Comparison of ENCODE assay signal across 1 cellular context in the genomic region with DNA sequence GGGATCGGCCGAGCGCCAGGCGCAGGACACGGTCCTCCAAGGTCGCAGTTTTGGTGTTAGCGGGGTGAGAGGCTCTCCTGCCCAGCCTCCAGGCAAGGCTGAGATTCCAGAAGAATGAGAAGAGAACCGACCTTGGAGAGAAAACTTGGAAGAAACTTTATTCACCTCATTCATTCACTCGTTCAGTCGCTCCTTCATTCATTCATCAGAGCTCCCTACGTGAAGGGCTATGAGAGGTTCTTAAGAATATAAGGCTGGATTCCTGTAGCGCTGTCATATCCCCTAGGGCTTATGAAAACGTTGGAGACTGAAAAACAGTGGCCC.
TF ChIP-seq lines count a peak whose summit lies in the region.

No MANE protein-coding gene starts in this region.

TF ChIP-seq in K562, 482 proteins besides CTCF, POLR2A, EP300 and RAD21 (continued from another document):
- TF ChIP-seq, protein P1, sequence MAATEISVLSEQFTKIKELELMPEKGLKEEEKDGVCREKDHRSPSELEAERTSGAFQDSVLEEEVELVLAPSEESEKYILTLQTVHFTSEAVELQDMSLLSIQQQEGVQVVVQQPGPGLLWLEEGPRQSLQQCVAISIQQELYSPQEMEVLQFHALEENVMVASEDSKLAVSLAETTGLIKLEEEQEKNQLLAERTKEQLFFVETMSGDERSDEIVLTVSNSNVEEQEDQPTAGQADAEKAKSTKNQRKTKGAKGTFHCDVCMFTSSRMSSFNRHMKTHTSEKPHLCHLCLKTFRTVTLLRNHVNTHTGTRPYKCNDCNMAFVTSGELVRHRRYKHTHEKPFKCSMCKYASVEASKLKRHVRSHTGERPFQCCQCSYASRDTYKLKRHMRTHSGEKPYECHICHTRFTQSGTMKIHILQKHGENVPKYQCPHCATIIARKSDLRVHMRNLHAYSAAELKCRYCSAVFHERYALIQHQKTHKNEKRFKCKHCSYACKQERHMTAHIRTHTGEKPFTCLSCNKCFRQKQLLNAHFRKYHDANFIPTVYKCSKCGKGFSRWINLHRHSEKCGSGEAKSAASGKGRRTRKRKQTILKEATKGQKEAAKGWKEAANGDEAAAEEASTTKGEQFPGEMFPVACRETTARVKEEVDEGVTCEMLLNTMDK (IDR thresholded peaks at IDR 0.05; ENCODE audit: borderline replicate concordance, insufficient read depth, low read depth, low read length, poor library complexity, severe bottlenecking), result no peak
- TF ChIP-seq HLTF (IDR thresholded peaks at IDR 0.05) (no peak), NRF1 (conservative IDR thresholded peaks at IDR 0.05 in 1 of 2, IDR thresholded peaks at IDR 0.05 in 1 of 2) (no peak), RBBP5 (IDR thresholded peaks at IDR 0.05; ENCODE audit: borderline replicate concordance, insufficient read depth, low read length, poor library complexity, severe bottlenecking) (no peak), E2F3 (CRISPR knock-in tag; IDR thresholded peaks at IDR 0.05) (no peak), ZNF24 (IDR thresholded peaks at IDR 0.05) (peak; percentile 99), RNF2 (IDR thresholded peaks at IDR 0.05) (0 out of 2 replicates have a peak, but pooled peaks have one; percentile 7), KAT8 (IDR thresholded peaks at IDR 0.05; ENCODE audit: low read depth) (no peak), ZNF77 (CRISPR knock-in tag; IDR thresholded peaks at IDR 0.05) (no peak), NFIC (IDR thresholded peaks at IDR 0.05) (no peak), ZNF212 (CRISPR knock-in tag; IDR thresholded peaks at IDR 0.05) (no peak), ETV1 (tag; conservative IDR thresholded peaks at IDR 0.05; ENCODE audit: low read depth) (no peak), PCBP2 (IDR thresholded peaks at IDR 0.05; ENCODE audit: low read depth, low read length, poor library complexity, severe bottlenecking) (no peak), PCBP1 (IDR thresholded peaks at IDR 0.05; ENCODE audit: low read depth, low read length, poor library complexity, severe bottlenecking) (peak; percentile 8), PHF8 (IDR thresholded peaks at IDR 0.05; ENCODE audit: borderline replicate concordance, low read length) (peak; percentile 28; the same call in 1 of the 2 replicates), RBM39 (optimal IDR thresholded peaks at IDR 0.05; ENCODE audit: low read depth, low read length) (no peak), L3MBTL2 (IDR thresholded peaks at IDR 0.05) (0 out of 2 replicates have a peak, but pooled peaks have one; percentile 5), HNRNPL (IDR thresholded peaks at IDR 0.05; ENCODE audit: low read depth, low read length) (no peak)
- TF ChIP-seq, protein P2, sequence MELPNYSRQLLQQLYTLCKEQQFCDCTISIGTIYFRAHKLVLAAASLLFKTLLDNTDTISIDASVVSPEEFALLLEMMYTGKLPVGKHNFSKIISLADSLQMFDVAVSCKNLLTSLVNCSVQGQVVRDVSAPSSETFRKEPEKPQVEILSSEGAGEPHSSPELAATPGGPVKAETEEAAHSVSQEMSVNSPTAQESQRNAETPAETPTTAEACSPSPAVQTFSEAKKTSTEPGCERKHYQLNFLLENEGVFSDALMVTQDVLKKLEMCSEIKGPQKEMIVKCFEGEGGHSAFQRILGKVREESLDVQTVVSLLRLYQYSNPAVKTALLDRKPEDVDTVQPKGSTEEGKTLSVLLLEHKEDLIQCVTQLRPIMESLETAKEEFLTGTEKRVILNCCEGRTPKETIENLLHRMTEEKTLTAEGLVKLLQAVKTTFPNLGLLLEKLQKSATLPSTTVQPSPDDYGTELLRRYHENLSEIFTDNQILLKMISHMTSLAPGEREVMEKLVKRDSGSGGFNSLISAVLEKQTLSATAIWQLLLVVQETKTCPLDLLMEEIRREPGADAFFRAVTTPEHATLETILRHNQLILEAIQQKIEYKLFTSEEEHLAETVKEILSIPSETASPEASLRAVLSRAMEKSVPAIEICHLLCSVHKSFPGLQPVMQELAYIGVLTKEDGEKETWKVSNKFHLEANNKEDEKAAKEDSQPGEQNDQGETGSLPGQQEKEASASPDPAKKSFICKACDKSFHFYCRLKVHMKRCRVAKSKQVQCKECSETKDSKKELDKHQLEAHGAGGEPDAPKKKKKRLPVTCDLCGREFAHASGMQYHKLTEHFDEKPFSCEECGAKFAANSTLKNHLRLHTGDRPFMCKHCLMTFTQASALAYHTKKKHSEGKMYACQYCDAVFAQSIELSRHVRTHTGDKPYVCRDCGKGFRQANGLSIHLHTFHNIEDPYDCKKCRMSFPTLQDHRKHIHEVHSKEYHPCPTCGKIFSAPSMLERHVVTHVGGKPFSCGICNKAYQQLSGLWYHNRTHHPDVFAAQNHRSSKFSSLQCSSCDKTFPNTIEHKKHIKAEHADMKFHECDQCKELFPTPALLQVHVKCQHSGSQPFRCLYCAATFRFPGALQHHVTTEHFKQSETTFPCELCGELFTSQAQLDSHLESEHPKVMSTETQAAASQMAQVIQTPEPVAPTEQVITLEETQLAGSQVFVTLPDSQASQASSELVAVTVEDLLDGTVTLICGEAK (IDR thresholded peaks at IDR 0.05), result peak; percentile 50; the same call in 1 of the 2 replicates
- TF ChIP-seq, protein P2 (CRISPR knock-in tag; IDR thresholded peaks at IDR 0.05), result no peak
- TF ChIP-seq, protein P3, sequence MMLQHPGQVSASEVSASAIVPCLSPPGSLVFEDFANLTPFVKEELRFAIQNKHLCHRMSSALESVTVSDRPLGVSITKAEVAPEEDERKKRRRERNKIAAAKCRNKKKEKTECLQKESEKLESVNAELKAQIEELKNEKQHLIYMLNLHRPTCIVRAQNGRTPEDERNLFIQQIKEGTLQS (IDR thresholded peaks at IDR 0.05), result 0 out of 2 replicates have a peak, but pooled peaks have one; percentile 5
- TF ChIP-seq, protein P3 (CRISPR knock-in tag; conservative IDR thresholded peaks at IDR 0.05), result no peak
- TF ChIP-seq, protein P4, sequence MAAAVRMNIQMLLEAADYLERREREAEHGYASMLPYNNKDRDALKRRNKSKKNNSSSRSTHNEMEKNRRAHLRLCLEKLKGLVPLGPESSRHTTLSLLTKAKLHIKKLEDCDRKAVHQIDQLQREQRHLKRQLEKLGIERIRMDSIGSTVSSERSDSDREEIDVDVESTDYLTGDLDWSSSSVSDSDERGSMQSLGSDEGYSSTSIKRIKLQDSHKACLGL (CRISPR knock-in tag; IDR thresholded peaks at IDR 0.05; ENCODE audit: borderline replicate concordance, poor library complexity, severe bottlenecking), result no peak
- TF ChIP-seq, protein P5, sequence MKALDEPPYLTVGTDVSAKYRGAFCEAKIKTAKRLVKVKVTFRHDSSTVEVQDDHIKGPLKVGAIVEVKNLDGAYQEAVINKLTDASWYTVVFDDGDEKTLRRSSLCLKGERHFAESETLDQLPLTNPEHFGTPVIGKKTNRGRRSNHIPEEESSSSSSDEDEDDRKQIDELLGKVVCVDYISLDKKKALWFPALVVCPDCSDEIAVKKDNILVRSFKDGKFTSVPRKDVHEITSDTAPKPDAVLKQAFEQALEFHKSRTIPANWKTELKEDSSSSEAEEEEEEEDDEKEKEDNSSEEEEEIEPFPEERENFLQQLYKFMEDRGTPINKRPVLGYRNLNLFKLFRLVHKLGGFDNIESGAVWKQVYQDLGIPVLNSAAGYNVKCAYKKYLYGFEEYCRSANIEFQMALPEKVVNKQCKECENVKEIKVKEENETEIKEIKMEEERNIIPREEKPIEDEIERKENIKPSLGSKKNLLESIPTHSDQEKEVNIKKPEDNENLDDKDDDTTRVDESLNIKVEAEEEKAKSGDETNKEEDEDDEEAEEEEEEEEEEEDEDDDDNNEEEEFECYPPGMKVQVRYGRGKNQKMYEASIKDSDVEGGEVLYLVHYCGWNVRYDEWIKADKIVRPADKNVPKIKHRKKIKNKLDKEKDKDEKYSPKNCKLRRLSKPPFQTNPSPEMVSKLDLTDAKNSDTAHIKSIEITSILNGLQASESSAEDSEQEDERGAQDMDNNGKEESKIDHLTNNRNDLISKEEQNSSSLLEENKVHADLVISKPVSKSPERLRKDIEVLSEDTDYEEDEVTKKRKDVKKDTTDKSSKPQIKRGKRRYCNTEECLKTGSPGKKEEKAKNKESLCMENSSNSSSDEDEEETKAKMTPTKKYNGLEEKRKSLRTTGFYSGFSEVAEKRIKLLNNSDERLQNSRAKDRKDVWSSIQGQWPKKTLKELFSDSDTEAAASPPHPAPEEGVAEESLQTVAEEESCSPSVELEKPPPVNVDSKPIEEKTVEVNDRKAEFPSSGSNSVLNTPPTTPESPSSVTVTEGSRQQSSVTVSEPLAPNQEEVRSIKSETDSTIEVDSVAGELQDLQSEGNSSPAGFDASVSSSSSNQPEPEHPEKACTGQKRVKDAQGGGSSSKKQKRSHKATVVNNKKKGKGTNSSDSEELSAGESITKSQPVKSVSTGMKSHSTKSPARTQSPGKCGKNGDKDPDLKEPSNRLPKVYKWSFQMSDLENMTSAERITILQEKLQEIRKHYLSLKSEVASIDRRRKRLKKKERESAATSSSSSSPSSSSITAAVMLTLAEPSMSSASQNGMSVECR (CRISPR knock-in tag; IDR thresholded peaks at IDR 0.05), result 0 out of 2 replicates have a peak, but pooled peaks have one; percentile 6
- TF ChIP-seq, protein P6, sequence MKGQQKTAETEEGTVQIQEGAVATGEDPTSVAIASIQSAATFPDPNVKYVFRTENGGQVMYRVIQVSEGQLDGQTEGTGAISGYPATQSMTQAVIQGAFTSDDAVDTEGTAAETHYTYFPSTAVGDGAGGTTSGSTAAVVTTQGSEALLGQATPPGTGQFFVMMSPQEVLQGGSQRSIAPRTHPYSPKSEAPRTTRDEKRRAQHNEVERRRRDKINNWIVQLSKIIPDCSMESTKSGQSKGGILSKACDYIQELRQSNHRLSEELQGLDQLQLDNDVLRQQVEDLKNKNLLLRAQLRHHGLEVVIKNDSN (CRISPR knock-in tag; IDR thresholded peaks at IDR 0.05), result no peak
- TF ChIP-seq, protein P7, sequence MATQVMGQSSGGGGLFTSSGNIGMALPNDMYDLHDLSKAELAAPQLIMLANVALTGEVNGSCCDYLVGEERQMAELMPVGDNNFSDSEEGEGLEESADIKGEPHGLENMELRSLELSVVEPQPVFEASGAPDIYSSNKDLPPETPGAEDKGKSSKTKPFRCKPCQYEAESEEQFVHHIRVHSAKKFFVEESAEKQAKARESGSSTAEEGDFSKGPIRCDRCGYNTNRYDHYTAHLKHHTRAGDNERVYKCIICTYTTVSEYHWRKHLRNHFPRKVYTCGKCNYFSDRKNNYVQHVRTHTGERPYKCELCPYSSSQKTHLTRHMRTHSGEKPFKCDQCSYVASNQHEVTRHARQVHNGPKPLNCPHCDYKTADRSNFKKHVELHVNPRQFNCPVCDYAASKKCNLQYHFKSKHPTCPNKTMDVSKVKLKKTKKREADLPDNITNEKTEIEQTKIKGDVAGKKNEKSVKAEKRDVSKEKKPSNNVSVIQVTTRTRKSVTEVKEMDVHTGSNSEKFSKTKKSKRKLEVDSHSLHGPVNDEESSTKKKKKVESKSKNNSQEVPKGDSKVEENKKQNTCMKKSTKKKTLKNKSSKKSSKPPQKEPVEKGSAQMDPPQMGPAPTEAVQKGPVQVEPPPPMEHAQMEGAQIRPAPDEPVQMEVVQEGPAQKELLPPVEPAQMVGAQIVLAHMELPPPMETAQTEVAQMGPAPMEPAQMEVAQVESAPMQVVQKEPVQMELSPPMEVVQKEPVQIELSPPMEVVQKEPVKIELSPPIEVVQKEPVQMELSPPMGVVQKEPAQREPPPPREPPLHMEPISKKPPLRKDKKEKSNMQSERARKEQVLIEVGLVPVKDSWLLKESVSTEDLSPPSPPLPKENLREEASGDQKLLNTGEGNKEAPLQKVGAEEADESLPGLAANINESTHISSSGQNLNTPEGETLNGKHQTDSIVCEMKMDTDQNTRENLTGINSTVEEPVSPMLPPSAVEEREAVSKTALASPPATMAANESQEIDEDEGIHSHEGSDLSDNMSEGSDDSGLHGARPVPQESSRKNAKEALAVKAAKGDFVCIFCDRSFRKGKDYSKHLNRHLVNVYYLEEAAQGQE (CRISPR knock-in tag; IDR thresholded peaks at IDR 0.05; ENCODE audit: low read depth), result no peak
